1 cellular context compared by ENCODE assay signal in the genomic region with DNA sequence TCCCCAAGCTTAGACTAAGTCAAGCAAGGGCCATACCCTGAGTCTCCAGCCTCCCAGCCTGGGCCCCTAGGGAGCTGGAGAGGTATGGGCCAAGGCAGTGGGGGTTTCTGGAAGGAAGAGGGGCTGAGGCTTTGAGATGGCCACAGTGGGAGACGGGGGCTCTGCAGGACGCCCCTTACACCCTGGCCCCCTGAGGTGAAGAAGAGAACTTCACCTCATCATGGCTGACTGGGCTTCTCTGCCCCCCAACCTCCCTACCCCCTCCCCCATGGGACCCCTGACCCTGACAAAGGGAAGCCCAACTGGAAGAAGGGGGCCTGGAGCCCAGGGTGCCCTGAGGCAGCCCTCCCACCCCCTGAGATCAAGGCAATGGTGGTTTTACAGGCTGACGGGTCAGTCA.
TF ChIP-seq lines count a peak whose summit lies in the region.

No MANE protein-coding gene starts in this region.

TF ChIP-seq in HCT116, 20 proteins besides CTCF, POLR2A, EP300 and RAD21:
- TF ChIP-seq ELF1 (IDR thresholded peaks at IDR 0.05; ENCODE audit: borderline replicate concordance, low read depth) (no peak), SP1 (IDR thresholded peaks at IDR 0.05; ENCODE audit: low read depth) (no peak), TCF7L2 (IDR thresholded peaks at IDR 0.05; ENCODE audit: borderline replicate concordance, extremely low read depth, insufficient read depth, insufficient read length) (no peak)
